ENCODE assay signal across 9 cellular contexts in the genomic region with DNA sequence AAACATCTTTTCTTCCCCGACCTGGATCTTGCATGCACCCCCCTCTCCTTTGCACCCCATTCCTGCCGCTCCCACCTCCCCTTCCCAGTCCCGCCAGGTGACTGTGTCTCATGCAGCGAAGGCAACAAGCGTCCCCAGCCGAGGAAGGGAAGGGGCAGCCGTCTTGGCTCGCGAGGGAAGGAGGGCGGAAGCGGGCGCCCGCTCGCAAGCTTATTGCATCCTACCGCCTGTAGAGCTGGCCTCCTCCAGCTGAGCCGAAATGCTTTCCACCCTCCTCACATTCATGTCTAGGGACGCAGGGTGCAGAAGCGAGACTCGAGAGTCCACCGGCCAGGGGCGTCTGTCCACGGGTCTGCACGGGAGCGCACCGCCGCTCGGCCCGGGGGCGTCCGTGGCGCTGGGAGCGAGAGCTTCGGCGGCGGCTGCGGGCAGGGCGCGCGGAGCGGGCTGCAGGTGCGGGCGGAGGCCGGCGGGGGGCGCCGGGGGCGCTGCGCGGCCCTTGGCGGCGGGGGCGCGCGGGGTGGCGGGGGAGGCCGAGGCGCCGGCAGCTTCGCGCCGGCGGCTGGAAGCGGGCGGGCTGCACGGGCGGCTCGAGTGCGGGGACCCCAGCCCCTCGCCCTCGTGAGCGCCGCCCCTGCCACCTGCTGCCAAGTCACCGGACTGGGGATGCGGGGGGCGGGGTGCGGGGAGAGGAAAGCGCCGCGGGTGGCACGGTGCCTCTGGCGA. TPM values are rescaled to one million over a fixed set of nuclear protein-coding genes. Genes with fewer than 3 reads are reported as not detected.
DNase-seq lines count a peak whose midpoint lies in the region; ATAC-seq and TF ChIP-seq lines count a peak whose summit lies in the region.
"Had no signal": no experiment of that assay in that cellular context is flagged by ENCODE, and none has a peak within 500 bp of the region (broad histone marks: within the 10 kb centered on the region; RNA-seq: fewer than 3 reads in every experiment).

Gene KCNIP4, minus strand, starts transcription at position 426 of the 726 bp plus-strand sequence.

- H3K4me3 ChIP-seq in AG04449 (ENCODE audit: low read depth, low read length), result peak within 1 kb of the TSS; percentile 30
- no peak within 1 kb of the TSS for H3K4me3 ChIP-seq in right lobe of liver
- H3K4me3 ChIP-seq: GM12878 had no signal

- CTCF ChIA-PET in AG04449 (lab: Yijun Ruan, JAX), result interaction anchor here (0.7 to 1.0 kb wide), 3 partner anchors 8 to 158 kb away, joined by 3 to 4 read pairs (median 3); no protein-coding TSS in a partner anchor

- no peaks in the 10 kb centered on the region for H3K4me1 ChIP-seq in right lobe of liver

- TF ChIP-seq POLR2A in right lobe of liver (IDR thresholded peaks at IDR 0.05), result no peak

- peaks cover 20% of the 10 kb centered on the region; the same call in 1 of the 2 replicates for H3K27me3 Mint-ChIP-seq in HFFc6 (ENCODE audit: insufficient read depth)
- peaks cover 60% of the 10 kb centered on the region for H3K27me3 Mint-ChIP-seq in brain

- intact Hi-C loops in right lobe of liver (cut with DNase I), result no loop called here

- H3K9me3 ChIP-seq in right lobe of liver, result no peaks in the 10 kb centered on the region

- peak within 1 kb of the TSS; percentile 23; the same call in 1 of the 2 replicates for H3K4me3 Mint-ChIP-seq in HFFc6
- peak within 1 kb of the TSS; percentile 80 to 91 (median 81) for H3K4me3 Mint-ChIP-seq in brain

- no peak within 1 kb of the TSS for H3K27ac Mint-ChIP-seq in HFFc6
- H3K27ac Mint-ChIP-seq in brain, result peak within 1 kb of the TSS in 2 of 5 experiments; percentile 18 to 34

- H3K27me3 ChIP-seq in right lobe of liver, result no peaks in the 10 kb centered on the region

- TF ChIP-seq CTCF in AG04449 (IDR thresholded peaks at IDR 0.05; ENCODE audit: insufficient read depth, low read length, missing control alignments) (no peak), HFFc6 (IDR thresholded peaks at IDR 0.05) (no peak), brain (conservative IDR thresholded peaks at IDR 0.05) (peak in 1 of 2 experiments; percentile 8), right lobe of liver (IDR thresholded peaks at IDR 0.05) (no peak)

- POLR2A ChIA-PET in AG04449 (lab: Yijun Ruan, JAX), result no interaction called here

- peaks cover 5% of the 10 kb centered on the region; the same call in 1 of the 2 replicates for H3K4me1 Mint-ChIP-seq in HFFc6 (ENCODE audit: low read depth)
- peaks cover 8% of the 10 kb centered on the region for H3K4me1 Mint-ChIP-seq in brain

- ATAC-seq in right lobe of liver, result peak in 2 of 4 donors; percentile 30 to 36
- ATAC-seq in HG02884 (IDR thresholded peaks at IDR 0.05; ENCODE audit: unreplicated experiment), result no peak
- ATAC-seq: GM12878 had no signal

- no peaks in the 10 kb centered on the region for H3K36me3 ChIP-seq in right lobe of liver

- H3K27ac ChIP-seq in right lobe of liver, result no peak within 1 kb of the TSS

- no peaks in the 10 kb centered on the region for H3K9me3 Mint-ChIP-seq in HFFc6
- H3K9me3 Mint-ChIP-seq in brain, result no peaks in the 10 kb centered on the region

- DNase-seq in AG04449 (ENCODE audit: low read depth, low spot score) (no peak), HFFc6 (no peak), right lobe of liver (peak; percentile 18 to 43 (median 39)), DMS153 (lab: John Stamatoyannopoulos, UW) (no peak), NCI-H1436 (lab: John Stamatoyannopoulos, UW) (no peak), DMS79 (lab: John Stamatoyannopoulos, UW) (no peak)

- H3K36me3 Mint-ChIP-seq in HFFc6 (ENCODE audit: low read depth) (no peaks in the 10 kb centered on the region), brain (no peaks in the 10 kb centered on the region)

- 0% methylated on average over 1 of the region's 81 CpGs for WGBS in right lobe of liver (ENCODE audit: insufficient coverage, low coverage, low lambda C conversion rate, missing lambda C conversion rate)

RNA-seq across cellular contexts. Expression of gene KCNIP4, which starts in this region (rescaled TPM):
- not detected for total RNA-seq in HFFc6 (2021; fragmentation: NEBNext Ultra II Directional; extraction: Animal tissue kit (Norgen Biotek cat#: 25700))
- 4.0 TPM for polyA plus RNA-seq in brain (ENCODE audit: insufficient read depth, low read depth, low replicate concordance)
- not detected for total RNA-seq in right lobe of liver
- total RNA-seq: GM12878 had no signal

Comparison
In these comparisons a context has a peak if more than half of its experiments do, and no peak if none do; other contexts are left out.
1. Peak in DNase-seq in right lobe of liver; RNA of the gene not detected or under 1 TPM.